ENCODE assay signal across 18 cellular contexts in the genomic region with DNA sequence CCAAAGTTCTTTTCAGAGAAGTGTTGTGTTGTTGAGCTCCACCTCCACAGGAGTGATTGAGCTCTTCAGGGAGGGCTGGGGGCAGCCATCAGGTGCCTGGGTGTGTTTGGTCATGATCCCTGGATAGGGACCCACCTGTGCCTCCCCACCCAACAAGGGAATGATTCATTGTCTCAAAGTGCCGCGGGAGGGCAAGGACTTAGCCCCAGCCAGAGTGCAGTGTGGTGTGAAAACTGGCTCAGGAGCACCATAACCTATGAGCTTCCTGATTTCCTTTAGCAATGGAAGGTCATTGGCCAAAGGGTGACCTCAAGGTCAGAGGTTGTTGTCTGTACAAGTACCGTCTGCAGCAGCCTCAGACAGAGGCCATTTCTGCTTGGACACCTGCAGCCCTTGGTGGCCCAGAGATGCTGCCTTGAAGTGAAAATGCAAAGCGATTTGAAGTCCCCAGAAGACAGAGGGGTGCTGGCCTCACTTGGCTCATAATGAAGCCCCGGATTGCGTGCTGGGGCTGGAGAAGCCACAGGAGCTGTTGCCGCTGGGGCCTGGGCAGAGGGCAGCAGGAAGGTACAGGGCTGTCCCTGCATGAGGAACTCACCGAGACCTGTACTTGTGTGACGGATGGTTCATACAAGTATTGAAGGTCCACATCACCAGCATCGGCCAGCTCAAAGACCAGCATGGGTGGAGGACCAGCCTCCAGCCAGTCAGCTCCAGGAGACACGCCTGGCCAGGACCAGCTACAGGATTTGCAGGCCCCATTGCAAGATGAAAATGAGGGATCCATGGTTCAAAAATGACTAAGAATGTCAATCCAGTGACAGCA.
DNase-seq lines count a peak whose midpoint lies in the region; ATAC-seq, FAIRE-seq and TF ChIP-seq lines count a peak whose summit lies in the region.
"Had no signal": no experiment of that assay in that cellular context is flagged by ENCODE, and none has a peak within 500 bp of the region (broad histone marks: within the 10 kb centered on the region; RNA-seq: fewer than 3 reads in every experiment).

No MANE protein-coding gene starts in this region.

- H3K4me1 ChIP-seq in HepG2 (ENCODE audit: insufficient read depth, low read length), result peaks cover 42% of the 10 kb centered on the region
- no peaks in the 10 kb centered on the region for H3K4me1 ChIP-seq in right lobe of liver
- peaks cover 40% of the 10 kb centered on the region for H3K4me1 ChIP-seq in lower lobe of right lung

- H3K9me3 ChIP-seq in HepG2 (ENCODE audit: low read length) (no peaks in the 10 kb centered on the region), right lobe of liver (no peaks in the 10 kb centered on the region), lower lobe of right lung (no peaks in the 10 kb centered on the region)
- H3K9me3 ChIP-seq: MG63, Peyer's patch had no signal

- TF ChIP-seq RAD21 in HepG2 (CRISPR knock-in tag; IDR thresholded peaks at IDR 0.05), result no peak

- TF ChIP-seq CTCF in HepG2 (CRISPR knock-in tag; IDR thresholded peaks at IDR 0.05) (no peak), right lobe of liver (IDR thresholded peaks at IDR 0.05) (no peak), lower lobe of right lung (IDR thresholded peaks at IDR 0.05) (no peak)

- H3K79me2 ChIP-seq in HepG2 (ENCODE audit: insufficient read depth, low read length), result no peaks in the 10 kb centered on the region

- H4K20me1 ChIP-seq in HepG2 (ENCODE audit: insufficient read depth, low read length), result no peaks in the 10 kb centered on the region

- no peaks in the 10 kb centered on the region for H3K36me3 ChIP-seq in HepG2 (replicated peaks in 1 of 2; ENCODE audit: control insufficient read depth in 1 of 2, insufficient read depth in 2 of 2, low read length in 2 of 2)
- no peaks in the 10 kb centered on the region for H3K36me3 ChIP-seq in right lobe of liver
- H3K36me3 ChIP-seq in lower lobe of right lung, result no peaks in the 10 kb centered on the region
- H3K36me3 ChIP-seq: MG63, Peyer's patch had no signal

- no peak overlapping the region for H3K4me3 Mint-ChIP-seq in activated CD4-positive, alpha-beta T cell treated with anti-CD3 and anti-CD28 coated beads, Interleukin-2, amount 10 ng/mL, durations not matched to agents 7 days and 5 days
- H3K4me3 Mint-ChIP-seq: CD8-positive, alpha-beta T cell had no signal

- in situ Hi-C loops in HepG2 (cut with HindIII; ENCODE audit: extremely low pct_ligation_motif_present, low pct_unique_long_range_greater_than_20kb), result no loop called here

- intact Hi-C loops in HepG2 (cut with micrococcal nuclease; ENCODE audit: unreplicated experiment) (no loop called here), right lobe of liver (cut with DNase I) (no loop called here), lower lobe of right lung (cut with DNase I) (no loop called here)

- H3K4me1 Mint-ChIP-seq in activated CD4-positive, alpha-beta T cell treated with anti-CD3 and anti-CD28 coated beads, Interleukin-2, amount 10 ng/mL, durations not matched to agents 7 days and 5 days, result peaks cover 71% of the 10 kb centered on the region

- POLR2A ChIA-PET in activated CD4-positive, alpha-beta T cell treated with anti-CD3 and anti-CD28 coated beads, Interleukin-2, amount 10 ng/mL, durations not matched to agents 7 days and 5 days (lab: Charles Lee), result interaction anchor here (0.6 to 1.1 kb wide), 4 partner anchors 15 to 142 kb away, joined by 3 to 4 read pairs (median 3); partner anchors contain the start of gene DUSP22
- POLR2A ChIA-PET in HepG2 (lab: Yijun Ruan, JAX), result interaction anchor here (0.6 to 1.2 kb wide), 3 partner anchors 27 to 35 kb away, joined by 3 to 4 read pairs (median 3); no protein-coding TSS in a partner anchor

- H3K9ac ChIP-seq in HepG2 (ENCODE audit: insufficient read depth, low read depth, low read length), result no peak overlapping the region

- CTCF ChIA-PET in activated CD4-positive, alpha-beta T cell treated with anti-CD3 and anti-CD28 coated beads, Interleukin-2, amount 10 ng/mL, durations not matched to agents 7 days and 5 days (lab: Charles Lee), result interaction anchor here (0.7 to 1.7 kb wide), 11 partner anchors 10 to 307 kb away, joined by 3 to 6 read pairs (median 4); no protein-coding TSS in a partner anchor
- CTCF ChIA-PET in HepG2 (lab: Yijun Ruan, JAX; ENCODE audit: low intra/inter-chr PET ratio, low total read pairs), result interaction anchor here (4.3 kb wide), 1 partner anchor 217 kb away, joined by 58 read pairs; no protein-coding TSS in a partner anchor

- H3K4me3 ChIP-seq in HepG2 (replicated peaks in 1 of 3; ENCODE audit: insufficient read depth in 1 of 3, low read depth in 2 of 3, low read length in 3 of 3), result no peak overlapping the region
- H3K4me3 ChIP-seq in right lobe of liver, result no peak overlapping the region
- no peak overlapping the region for H3K4me3 ChIP-seq in lower lobe of right lung
- H3K4me3 ChIP-seq: MG63, Peyer's patch had no signal

- peak overlapping the region; percentile 43 for H3K27ac Mint-ChIP-seq in activated CD4-positive, alpha-beta T cell treated with anti-CD3 and anti-CD28 coated beads, Interleukin-2, amount 10 ng/mL, durations not matched to agents 7 days and 5 days

- DNase-seq in activated CD4-positive, alpha-beta T cell treated with anti-CD3 and anti-CD28 coated beads, Interleukin-2, amount 10 ng/mL, durations not matched to agents 7 days and 5 days, result no peak
- DNase-seq in activated CD4-positive, alpha-beta T cell treated with anti-CD3 and anti-CD28 coated beads, Interleukin-2, amount 50 U/mL, for 48 hours, result no peak
- DNase-seq in HepG2 (ENCODE audit: low spot score), result no peak
- no peak for DNase-seq in right lobe of liver
- DNase-seq in lower lobe of right lung, result peak; percentile 26
- no peak for DNase-seq in stimulated activated CD4-positive, alpha-beta T cell treated with anti-CD3 and anti-CD28 coated beads, Interleukin-15, amount 100 ng/mL, for 24 hours
- DNase-seq in NCI-H1436 (lab: John Stamatoyannopoulos, UW), result no peak
- DNase-seq in medulla oblongata (ENCODE audit: extremely low spot score), result no peak
- DNase-seq: 8988T; CD8-positive, alpha-beta T cell; DMS79; H7; Karpas-422; MG63; NCI-H1092; NCI-H524; Peyer's patch; Right ventricle myocardium superior had no signal

- no peaks in the 10 kb centered on the region for H3K36me3 Mint-ChIP-seq in activated CD4-positive, alpha-beta T cell treated with anti-CD3 and anti-CD28 coated beads, Interleukin-2, amount 10 ng/mL, durations not matched to agents 7 days and 5 days (ENCODE audit: low read depth)
- H3K36me3 Mint-ChIP-seq: CD8-positive, alpha-beta T cell had no signal

- H3K9me3 Mint-ChIP-seq in activated CD4-positive, alpha-beta T cell treated with anti-CD3 and anti-CD28 coated beads, Interleukin-2, amount 10 ng/mL, durations not matched to agents 7 days and 5 days, result peaks cover 4% of the 10 kb centered on the region
- H3K9me3 Mint-ChIP-seq: CD8-positive, alpha-beta T cell had no signal

- TF ChIP-seq EP300 in HepG2 (IDR thresholded peaks at IDR 0.05; ENCODE audit: low read depth in 2 of 2, low read length in 2 of 2) (0 out of 4 replicates have a peak, but pooled peaks of 1 of the 2 experiments have one; percentile 24), HepG2 (CRISPR knock-in tag; IDR thresholded peaks at IDR 0.05; ENCODE audit: borderline replicate concordance) (no peak)

- H3K27ac ChIP-seq in HepG2 (ENCODE audit: extremely low read length, insufficient read depth, low read length) (no peak overlapping the region), right lobe of liver (no peak overlapping the region), lower lobe of right lung (no peak overlapping the region)

- FAIRE-seq in HepG2 (lab: Jason Lieb, UNC), result no peak

- TF ChIP-seq POLR2A in HepG2 (IDR thresholded peaks at IDR 0.05; ENCODE audit: insufficient read depth in 1 of 2, low read depth in 2 of 2, low read length in 2 of 2) (no peak), right lobe of liver (IDR thresholded peaks at IDR 0.05) (no peak)

- BruUV-seq in HepG2 (replicated peaks; lab: Mats Ljungman, UMichigan), result no TSS peak

- no peak overlapping the region for H2AFZ ChIP-seq in HepG2 (ENCODE audit: low read length)

- WGBS in HepG2 (ENCODE audit: low lambda C conversion rate), result 37% methylated on average over 10 of the region's 11 CpGs
- 29% methylated on average over 1 of the region's 11 CpGs for WGBS in right lobe of liver (ENCODE audit: insufficient coverage, low coverage, low lambda C conversion rate, missing lambda C conversion rate)

- H3K4me2 ChIP-seq in HepG2 (ENCODE audit: low read depth, low read length), result peak overlapping the region; percentile 28; the same call in 1 of the 2 replicates

- peak; percentile 3; the same call in 1 of the 3 replicates for ATAC-seq in HepG2
- ATAC-seq in right lobe of liver, result no peak
- no peak for ATAC-seq in lower lobe of right lung
- ATAC-seq: CD8-positive, alpha-beta T cell had no signal

- no peaks in the 10 kb centered on the region for H3K27me3 Mint-ChIP-seq in activated CD4-positive, alpha-beta T cell treated with anti-CD3 and anti-CD28 coated beads, Interleukin-2, amount 10 ng/mL, durations not matched to agents 7 days and 5 days

- H3K27me3 ChIP-seq in HepG2 (ENCODE audit: control insufficient read depth in 1 of 2, insufficient read depth in 2 of 2, low read length in 2 of 2) (no peaks in the 10 kb centered on the region; a peak in 1 of 5 replicates), right lobe of liver (no peaks in the 10 kb centered on the region), lower lobe of right lung (ENCODE audit: low read depth) (no peaks in the 10 kb centered on the region)
- H3K27me3 ChIP-seq: MG63, Peyer's patch had no signal

TF ChIP-seq in HepG2, 621 proteins besides CTCF, POLR2A, EP300 and RAD21 (continues in another document):
- no peak for TF ChIP-seq LCORL (IDR thresholded peaks at IDR 0.05)
- 0 out of 2 replicates have a peak, but pooled peaks have one; percentile 25 for TF ChIP-seq LCORL (CRISPR knock-in tag; IDR thresholded peaks at IDR 0.05)
- TF ChIP-seq NR2F2 (IDR thresholded peaks at IDR 0.05; ENCODE audit: borderline replicate concordance, low read depth), result 0 out of 2 replicates have a peak, but pooled peaks have one; percentile 53
- no peak for TF ChIP-seq TMF1 (CRISPR knock-in tag; IDR thresholded peaks at IDR 0.05; ENCODE audit: low read depth)
- no peak for TF ChIP-seq GABPA (IDR thresholded peaks at IDR 0.05; ENCODE audit: low read depth, low read length)
- no peak for TF ChIP-seq GABPA (CRISPR knock-in tag; IDR thresholded peaks at IDR 0.05; ENCODE audit: low read depth)
- TF ChIP-seq NR2C2 (CRISPR knock-in tag; IDR thresholded peaks at IDR 0.05; ENCODE audit: borderline replicate concordance), result peak; percentile 78
- no peak for TF ChIP-seq SIN3A (IDR thresholded peaks at IDR 0.05; ENCODE audit: borderline replicate concordance, low read depth, low read length)
- peak; percentile 54 for TF ChIP-seq NFYB (CRISPR knock-in tag; IDR thresholded peaks at IDR 0.05)
- TF ChIP-seq ESRRA (CRISPR knock-in tag; IDR thresholded peaks at IDR 0.05; ENCODE audit: low read depth), result peak; percentile 59; the same call in 1 of the 2 replicates
- peak; percentile 50; the same call in 1 of the 2 replicates for TF ChIP-seq FOSL2 (CRISPR knock-in tag; IDR thresholded peaks at IDR 0.05)
- peak; percentile 32; the same call in 1 of the 2 replicates for TF ChIP-seq ZNF292 (CRISPR knock-in tag; IDR thresholded peaks at IDR 0.05; ENCODE audit: borderline replicate concordance, low read depth)
- TF ChIP-seq ZMYM4 (CRISPR knock-in tag; IDR thresholded peaks at IDR 0.05), result peak; percentile 46; the same call in 1 of the 2 replicates
